Comparison of ENCODE assay signal across 8 cellular contexts in the genomic region with DNA sequence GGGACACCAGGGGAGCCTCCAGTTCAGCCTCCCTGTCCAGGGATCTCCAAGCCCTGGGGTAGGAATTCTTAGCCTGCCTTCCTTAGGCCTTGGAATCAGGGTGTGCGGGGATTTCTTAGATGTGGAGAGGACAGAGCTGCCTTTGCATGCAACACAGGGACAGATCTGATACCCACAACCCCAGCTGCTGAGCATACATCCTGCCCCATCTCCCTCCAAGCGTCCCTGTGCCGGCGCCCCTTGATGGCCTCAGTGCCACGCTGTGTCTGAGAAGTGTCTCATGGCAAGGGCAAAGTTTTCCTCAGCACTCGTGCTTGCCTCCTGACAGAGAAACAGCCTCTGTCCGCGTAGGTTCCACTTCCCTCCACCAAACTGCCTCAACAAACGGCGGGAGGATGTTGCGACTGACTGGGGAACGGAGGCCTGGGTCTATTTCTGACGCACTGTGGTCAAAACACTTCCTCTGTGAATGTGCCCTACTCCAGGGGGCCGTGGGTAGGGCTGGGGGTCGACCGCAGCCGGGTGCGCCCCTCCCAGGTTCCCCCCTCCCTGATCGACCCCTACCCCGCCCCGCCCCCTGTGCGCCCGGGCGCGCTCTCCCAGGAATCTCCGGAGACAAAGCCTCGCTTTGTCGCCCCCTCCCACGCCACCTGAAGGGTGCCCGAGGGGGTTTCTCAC. TPM values are rescaled to one million over a fixed set of nuclear protein-coding genes. Genes with fewer than 3 reads are reported as not detected.
DNase-seq lines count a peak whose midpoint lies in the region; ATAC-seq lines count a peak whose summit lies in the region.

No MANE protein-coding gene starts in this region.

- H3K4me3 Mint-ChIP-seq in T-cell: peak overlapping the region; percentile 95 to 98 (median 97)

- no peaks in the 10 kb centered on the region for H3K9me3 Mint-ChIP-seq in T-cell

- H3K27ac ChIP-seq in ACC112 (ENCODE audit: low read depth, low read length): no peak overlapping the region
- H3K27ac ChIP-seq in angular gyrus (ENCODE audit: low read depth, low read length): peak overlapping the region; percentile 84

- no peaks in the 10 kb centered on the region for H3K79me2 ChIP-seq in ACC112 (ENCODE audit: control insufficient read depth, insufficient read depth, low read length, unreplicated experiment)

- peaks cover 12% of the 10 kb centered on the region for H3K36me3 Mint-ChIP-seq in T-cell

- peaks cover 22% of the 10 kb centered on the region for H3K4me1 ChIP-seq in ACC112 (ENCODE audit: control insufficient read depth, insufficient read depth, low read length, unreplicated experiment)

- H3K4me1 Mint-ChIP-seq in T-cell: peaks cover 69 to 77% (median 69%) of the 10 kb centered on the region in 3 donors

- peak overlapping the region; percentile 94 to 98 for H3K27ac Mint-ChIP-seq in T-cell

- H3K4me3 ChIP-seq in ACC112 (ENCODE audit: low read depth, low read length) (peak overlapping the region; percentile 78), iPS-18c (ENCODE audit: insufficient read depth, low read depth, low read length) (peak overlapping the region; percentile 82)

- peak overlapping the region; percentile 42 for H2AFZ ChIP-seq in ACC112 (ENCODE audit: low read length, unreplicated experiment)

- no peaks in the 10 kb centered on the region for H3K9me3 ChIP-seq in iPS-18c (ENCODE audit: control insufficient read depth, insufficient read depth, low read length)

- DNase-seq in T-cell: peak; percentile 51 to 90 (median 80)
- DNase-seq in stimulated activated CD4-positive, alpha-beta T cell treated with anti-CD3 and anti-CD28 coated beads, Interleukin-1b, Interleukin-23, amount 100 ng/mL, for 4 hours (ENCODE audit: low read depth in 2 of 2): peak; percentile 36 to 45
- no peak for DNase-seq in NCI-H1048 (lab: John Stamatoyannopoulos, UW)

- H3K27me3 ChIP-seq in ACC112 (ENCODE audit: insufficient read depth, low read length): no peaks in the 10 kb centered on the region

- CTCF ChIA-PET in T-cell (lab: Charles Lee): interaction anchor here (0.5 to 1.4 kb wide), 9 partner anchors 12 to 843 kb away, joined by 3 to 6 read pairs (median 3); partner anchors contain the start of gene SMPD2 (in 1 of the 2)

- H3K27me3 Mint-ChIP-seq in T-cell: no peaks in the 10 kb centered on the region

- POLR2A ChIA-PET in T-cell (lab: Charles Lee): interaction anchor here (0.6 to 1.9 kb wide), 3 partner anchors 13 to 1008 kb away, joined by 6 to 7 read pairs (median 6); partner anchors contain the start of genes PPIL6 (in 1 of the 2) and SMPD2 (in 1 of the 2)

- ATAC-seq in GM19043 (IDR thresholded peaks at IDR 0.05; ENCODE audit: low read depth, unreplicated experiment): peak; percentile 23
- peak; percentile 31 for ATAC-seq in HG03378 (IDR thresholded peaks at IDR 0.05; ENCODE audit: unreplicated experiment)
- peak; percentile 33 to 71 (median 53) for ATAC-seq in T-cell (replicated peaks in 1 of 4)

- peaks cover 5% of the 10 kb centered on the region; the same call in 1 of the 2 replicates for H3K36me3 ChIP-seq in ACC112 (ENCODE audit: insufficient read depth, low read length)

RNA-seq across cellular contexts. Expression of gene MICAL1, which starts 0.9 kb away (rescaled TPM):
- 100 to 1,000 TPM in 1 of 5 donors, 10 to 100 TPM in 4; 81.9 to 108 (median 89.5) TPM for total RNA-seq in T-cell

RNA-seq across cellular contexts. Expression of gene SMPD2, which starts 14.1 kb away (rescaled TPM):
- total RNA-seq in T-cell: 10 to 100 TPM; 21.1 to 36.7 (median 23.7) TPM

RNA-seq across cellular contexts. Expression of gene PPIL6, which starts 14.2 kb away (rescaled TPM):
- 1 to 10 TPM in 1 of 5 donors, under 1 TPM in 4; 0.07 to 1.5 (median 0.38) TPM for total RNA-seq in T-cell

RNA-seq across cellular contexts. Expression of gene ZBTB24, which starts 28.4 kb away (rescaled TPM):
- 10 to 100 TPM; 14.1 to 21.2 (median 19.5) TPM for total RNA-seq in T-cell
